Comparison of ENCODE assay signal across 9 cellular contexts in genomic region chr1:24735619-24736375, GRCh38. TPM values are rescaled to one million over a fixed set of nuclear protein-coding genes. Genes with fewer than 3 reads are reported as not detected.
A peak's percentile ranks its signal among the peaks of the same experiment; 100 is the strongest.
DNase-seq lines count a peak whose midpoint lies in the region; ATAC-seq, FAIRE-seq and TF ChIP-seq lines count a peak whose summit lies in the region.
"Had no signal": no experiment of that assay in that cellular context is flagged by ENCODE, and none has a peak within 500 bp of the region (broad histone marks: within the 10 kb centered on the region; RNA-seq: fewer than 3 reads in every experiment).

No MANE protein-coding gene starts in this region.

- ATAC-seq in GM12878: no peak
- ATAC-seq in lower lobe of right lung: peak; percentile 63 to 83
- no peak for ATAC-seq in HG02678 (IDR thresholded peaks at IDR 0.05; ENCODE audit: unreplicated experiment)

- no peaks in the 10 kb centered on the region; the same call in 1 of the 2 replicates for H3K79me2 ChIP-seq in GM12878 (ENCODE audit: control insufficient read depth, insufficient read depth, low read length)

- POLR2A ChIA-PET in GM12878 (lab: Charles Lee): interaction anchor here (6.4 kb wide), 1 partner anchor 10 kb away, joined by 72 read pairs; the partner anchor contains the start of gene CLIC4

- DNase-seq in NCI-H1417 (lab: John Stamatoyannopoulos, UW) (peak; percentile 30 to 80 (median 31)), NCI-H1417 treated with DMSO at 0.1 percent for 48 hours (lab: John Stamatoyannopoulos, UW) (no peak), GM12878 (ENCODE audit: low read depth, low spot score) (no peak), lower lobe of right lung (peak; percentile 51), Kasumi-1 (lab: John Stamatoyannopoulos, UW) (no peak), GM19238 (ENCODE audit: insufficient read length, low spot score) (no peak)

- H3K9me3 ChIP-seq in GM12878 (replicated peaks; ENCODE audit: control insufficient read depth, insufficient read depth, low read length) (no peaks in the 10 kb centered on the region), lower lobe of right lung (no peaks in the 10 kb centered on the region)

- H3K27ac ChIP-seq in GM12878 (ENCODE audit: control insufficient read depth, insufficient read depth) (peak overlapping the region; percentile 33; the same call in 1 of the 2 replicates), lower lobe of right lung (peak overlapping the region; percentile 67), urinary bladder (ENCODE audit: low read depth) (peak overlapping the region; percentile 61)

- RAD21 ChIA-PET in GM12878 (lab: Charles Lee; ENCODE audit: unreplicated experiment): interaction anchor here (0.5 to 5.4 kb wide), 5 partner anchors 9 to 554 kb away, joined by 3 to 77 read pairs (median 4); partner anchors contain the start of gene CLIC4

- no peak for FAIRE-seq in GM12878 (lab: Jason Lieb, UNC)
- FAIRE-seq: A204.1 had no signal

- H4K20me1 ChIP-seq in GM12878 (ENCODE audit: control insufficient read depth, insufficient read depth): no peaks in the 10 kb centered on the region

- CTCF ChIA-PET in GM12878 (lab: Yijun Ruan, JAX): interaction anchor here (1.0 to 2.2 kb wide), 8 partner anchors 9 to 47 kb away, joined by 3 to 11 read pairs (median 4); partner anchors contain the start of gene CLIC4

- intact Hi-C loops in GM12878 (cut with micrococcal nuclease; ENCODE audit: unreplicated experiment): no loop called here
- intact Hi-C loops in lower lobe of right lung (cut with DNase I): no loop called here

- TF ChIP-seq CTCF in GM12878 (IDR thresholded peaks at IDR 0.05 in 2 of 3, conservative IDR thresholded peaks at IDR 0.05 in 1 of 3; ENCODE audit: control insufficient read depth in 2 of 3, extremely low read depth in 1 of 3, insufficient read depth in 1 of 3, low read depth in 3 of 3, low read length in 3 of 3) (no peak), lower lobe of right lung (IDR thresholded peaks at IDR 0.05) (no peak)

- no peak for TF ChIP-seq EP300 in GM12878 (IDR thresholded peaks at IDR 0.05; ENCODE audit: borderline replicate concordance in 1 of 2, control insufficient read depth in 1 of 2, low read depth in 2 of 2, low read length in 2 of 2)

- SMC1A ChIA-PET in GM12878 (lab: Charles Lee; ENCODE audit: uncharacterized antibody, unreplicated experiment): interaction anchor here (0.7 to 7.3 kb wide), 9 partner anchors 9 to 95 kb away, joined by 3 to 49 read pairs (median 4); partner anchors contain the start of gene CLIC4

- in situ Hi-C loops in GM12878 (cut with MboI): no loop called here

- TF ChIP-seq POLR2A in GM12878 (IDR thresholded peaks at IDR 0.05; ENCODE audit: low read depth, low read length): no peak

- H3K4me1 ChIP-seq in GM12878 (ENCODE audit: control insufficient read depth, insufficient read depth, low read length) (peaks cover 38% of the 10 kb centered on the region), lower lobe of right lung (peaks cover 42% of the 10 kb centered on the region), urinary bladder (ENCODE audit: insufficient read depth) (no peaks in the 10 kb centered on the region)

- H3K4me2 ChIP-seq in GM12878 (ENCODE audit: control insufficient read depth, insufficient read depth): peak overlapping the region; percentile 50

- H3K4me3 ChIP-seq in GM12878: no peak overlapping the region
- peak overlapping the region; percentile 1 for H3K4me3 ChIP-seq in lower lobe of right lung
- H3K4me3 ChIP-seq in urinary bladder (ENCODE audit: low read depth, low read length): no peak overlapping the region

- H3K36me3 ChIP-seq in GM12878 (ENCODE audit: control insufficient read depth in 2 of 2, insufficient read depth in 2 of 2, low read length in 1 of 2): no peaks in the 10 kb centered on the region
- H3K36me3 ChIP-seq in lower lobe of right lung: no peaks in the 10 kb centered on the region
- H3K36me3 ChIP-seq in urinary bladder (ENCODE audit: insufficient read depth): no peaks in the 10 kb centered on the region

- H2AFZ ChIP-seq in GM12878 (ENCODE audit: control insufficient read depth, low read depth, low read length): peak overlapping the region; percentile 44

- H3K27me3 ChIP-seq in GM12878 (replicated peaks in 1 of 2; ENCODE audit: control insufficient read depth in 2 of 2, insufficient read depth in 2 of 2, low read length in 1 of 2) (no peaks in the 10 kb centered on the region), lower lobe of right lung (ENCODE audit: low read depth) (no peaks in the 10 kb centered on the region)

- H3K9ac ChIP-seq in GM12878 (ENCODE audit: control insufficient read depth, insufficient read depth, low read length): 0 out of 2 replicates have a peak overlapping the region, but pooled peaks have one; percentile 4

- no peak for TF ChIP-seq RAD21 in GM12878 (IDR thresholded peaks at IDR 0.05; ENCODE audit: insufficient read depth, low read depth, low read length)

- WGBS in GM12878 (ENCODE audit: insufficient coverage, insufficient replicate concordance, low lambda C conversion rate, missing lambda C conversion rate): 66% methylated on average over 13 of the region's 13 CpGs
- WGBS in urinary bladder: 23% methylated on average over 13 of the region's 13 CpGs

- BruUV-seq in GM12878 (replicated peaks; lab: Mats Ljungman, UMichigan): no TSS peak

TF ChIP-seq in GM12878, 131 proteins besides CTCF, POLR2A, EP300 and RAD21:
- no peak for TF ChIP-seq STAT1 (conservative IDR thresholded peaks at IDR 0.05)
- no peak for TF ChIP-seq TCF12 (IDR thresholded peaks at IDR 0.05; ENCODE audit: low read depth, low read length)
- TF ChIP-seq IRF5 (IDR thresholded peaks at IDR 0.05; ENCODE audit: borderline replicate concordance): no peak
- peak; percentile 44; the same call in 1 of the 2 replicates for TF ChIP-seq MLLT1 (IDR thresholded peaks at IDR 0.05)
- no peak for TF ChIP-seq ZNF217 (IDR thresholded peaks at IDR 0.05)
- TF ChIP-seq IKZF2 (IDR thresholded peaks at IDR 0.05): peak in 1 of 2 experiments; percentile 29; a peak in 1 of 4 replicates
- TF ChIP-seq KAT2A (conservative IDR thresholded peaks at IDR 0.05; ENCODE audit: control insufficient read depth, low read depth, low read length): no peak
- TF ChIP-seq ETV6 (conservative IDR thresholded peaks at IDR 0.05 in 1 of 2, IDR thresholded peaks at IDR 0.05 in 1 of 2; ENCODE audit: borderline replicate concordance in 1 of 2, low read depth in 1 of 2): no peak
- TF ChIP-seq EED (IDR thresholded peaks at IDR 0.05; ENCODE audit: low read depth): no peak; the same call in 1 of the 2 replicates

RNA-seq across cellular contexts. Expression of gene CLIC4, which starts 9.4 kb away (rescaled TPM):
- 47.2 and 52.6 TPM in 2 replicates for total RNA-seq in GM12878 (2013; cell fraction: nucleolus; rRNA removed)
- total RNA-seq in GM12878 (2014; rRNA removed) (58.7 and 75.0 TPM in 2 replicates), GM12878 (2014; rRNA removed; fragmentation: Illumina TruSeq; extraction: Trizol) (79.4 and 81.4 TPM in 2 replicates), GM12878 (2021) (107 and 112 TPM in 2 replicates), lower lobe of right lung (169 TPM), urinary bladder (505 TPM)
- polyA plus RNA-seq in GM12878 (2011; ENCODE audit: low read depth): 17.7 TPM
- polyA plus RNA-seq in GM12878 (2011; rRNA removed) (50.2 and 59.5 TPM in 2 replicates), GM12878 (2014; fragmentation: Illumina TruSeq; extraction: Trizol) (92.6 and 119 TPM in 2 replicates), GM12878 (2014; fragmentation: Nextera tagmentation; extraction: Ambion mirVana) (10 to 100 TPM; 20.4 to 26.5 TPM), GM12878 (2014; rRNA removed) (44.1 and 59.9 TPM in 2 replicates), GM12878 (2016; fragmentation: Nextera tagmentation; extraction: Ambion mirVana) (100 to 1,000 TPM in 1 of 2 experiments, 10 to 100 TPM in 1; 97.9 to 102 TPM), urinary bladder (284 TPM)
- 24.1 and 32.8 TPM in 2 replicates for polyA plus RNA-seq in GM12878 (2011; cell fraction: cytosol; rRNA removed)
- 18.8 and 20.0 TPM in 2 replicates for polyA plus RNA-seq in GM12878 (2011; cell fraction: nucleus; rRNA removed)
- 35.1 and 43.5 TPM in 2 replicates for polyA plus RNA-seq in GM12878 (2012)
- 17.1 and 23.8 TPM in 2 replicates for polyA minus RNA-seq in GM12878 (2011; rRNA and poly(A)+ RNA removed)
- 18.4 and 21.4 TPM in 2 replicates for polyA minus RNA-seq in GM12878 (2011; cell fraction: cytosol; rRNA and poly(A)+ RNA removed)
- 10.4 and 16.9 TPM in 2 replicates for polyA minus RNA-seq in GM12878 (2011; cell fraction: nucleus; rRNA and poly(A)+ RNA removed)

Comparison
In these comparisons a context has a peak if more than half of its experiments do, and no peak if none do; other contexts are left out.
1. DNase-seq: peak in NCI-H1417 (3 of 3) and lower lobe of right lung (single experiment); none in NCI-H1417 treated with DMSO at 0.1 percent for 48 hours (single experiment), GM12878 (single experiment), Kasumi-1 (0 of 2) and GM19238 (single experiment).
2. ATAC-seq: peak in lower lobe of right lung (2 of 2); none in GM12878 (single experiment) and HG02678 (single experiment).
3. Peak in every context shown above with its lines, with median percentiles within 50 percentile points of each other: H3K27ac ChIP-seq.